Comparison of ENCODE assay signal across 25 cellular contexts in the genomic region with DNA sequence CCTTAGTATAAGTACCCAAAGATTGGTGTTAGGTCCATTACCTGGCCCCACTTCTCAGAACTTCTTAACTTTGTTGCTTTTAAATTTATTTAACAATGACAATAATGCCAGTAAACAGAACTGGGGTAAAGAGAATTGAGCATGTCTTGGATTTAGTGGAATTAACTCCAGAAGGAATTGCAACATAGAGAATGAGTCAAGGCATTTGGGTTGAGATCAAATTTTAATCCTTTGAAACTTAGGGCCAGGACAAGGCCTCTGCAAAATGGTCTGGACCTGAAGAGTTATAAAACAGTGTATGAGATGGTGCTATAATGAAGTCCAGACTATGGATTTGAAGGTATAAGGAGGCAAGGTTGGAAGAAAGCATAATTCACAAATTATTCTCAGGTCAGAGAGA.
"Had no signal": no experiment of that assay in that cellular context is flagged by ENCODE, and none has a peak within 500 bp of the region (broad histone marks: within the 10 kb centered on the region; RNA-seq: fewer than 3 reads in every experiment).

No MANE protein-coding gene starts in this region.

- H3K27me3 ChIP-seq: esophagus squamous epithelium, hepatocyte, left lung, neutrophil, ovary, right lobe of liver, upper lobe of right lung had no signal

- H3K4me3 Mint-ChIP-seq: activated CD8-positive, alpha-beta T cell treated with anti-CD3 and anti-CD28 coated beads, Interleukin-2, amount 10 ng/mL, durations not matched to agents 7 days and 5 days; activated naive CD4-positive, alpha-beta T cell treated with anti-CD3 and anti-CD28 coated beads, Interleukin-2, amount 50 U/mL, for 24 hours; activated T-helper 1 cell treated with anti-CD3 and anti-CD28 coated beads, Interleukin-12 subunit alpha, Interleukin-12 subunit beta, Interleukin-2, Interleukin-4 antibody, amounts not matched to agents 30 ng/mL and 10 ng/mL and 1 ng/mL, durations not matched to agents 14 hours and 24 hours and 36 hours; immature natural killer cell; nephron had no signal

- H3K27ac ChIP-seq: coronary artery, esophagus squamous epithelium, hepatocyte, left lung, neutrophil, ovary, psoas muscle, right lobe of liver, thoracic aorta, upper lobe of right lung had no signal

- H3K4me1 Mint-ChIP-seq: nephron had no signal

- H3K4me2 ChIP-seq: hepatocyte, smooth muscle cell had no signal

- H3K27ac Mint-ChIP-seq: activated CD8-positive, alpha-beta T cell treated with anti-CD3 and anti-CD28 coated beads, Interleukin-2, amount 10 ng/mL, durations not matched to agents 7 days and 5 days; activated naive CD4-positive, alpha-beta T cell treated with anti-CD3 and anti-CD28 coated beads, Interleukin-2, amount 50 U/mL, for 24 hours; activated T-helper 1 cell treated with anti-CD3 and anti-CD28 coated beads, Interleukin-12 subunit alpha, Interleukin-12 subunit beta, Interleukin-2, Interleukin-4 antibody, amounts not matched to agents 30 ng/mL and 10 ng/mL and 1 ng/mL, durations not matched to agents 14 hours and 24 hours and 36 hours; immature natural killer cell; nephron had no signal

- H3K27me3 Mint-ChIP-seq: activated naive CD4-positive, alpha-beta T cell treated with anti-CD3 and anti-CD28 coated beads, Interleukin-2, amount 50 U/mL, for 24 hours had no signal

- H3K36me3 Mint-ChIP-seq: activated naive CD4-positive, alpha-beta T cell treated with anti-CD3 and anti-CD28 coated beads, Interleukin-2, amount 50 U/mL, for 24 hours had no signal

- H3K36me3 ChIP-seq: esophagus squamous epithelium, left lung, neutrophil, ovary, right lobe of liver, thoracic aorta, upper lobe of right lung had no signal

- H3K9me3 ChIP-seq: esophagus squamous epithelium, neutrophil, ovary, psoas muscle, right lobe of liver, thoracic aorta, upper lobe of right lung had no signal

- H2AFZ ChIP-seq: hepatocyte had no signal

- DNase-seq: activated CD4-positive, alpha-beta T cell treated with anti-CD3 and anti-CD28 coated beads for 1 hour; activated CD4-positive, alpha-beta T cell treated with anti-CD3 and anti-CD28 coated beads, Interleukin-2, amount 50 U/mL, for 1 hour; activated CD8-positive, alpha-beta T cell treated with anti-CD3 and anti-CD28 coated beads, Interleukin-2, amount 10 ng/mL, durations not matched to agents 7 days and 5 days; activated gamma-delta T cell; cerebellar nuclear complex; esophagus squamous epithelium; foreskin fibroblast; immature natural killer cell; left lung; ovary; psoas muscle; right lobe of liver; stimulated activated CD4-positive, alpha-beta T cell treated with anti-CD3 and anti-CD28 coated beads, Interleukin-15, amount 100 ng/mL, for 24 hours; stimulated activated CD4-positive, alpha-beta T cell treated with anti-CD3 and anti-CD28 coated beads, Interleukin-2, amount 100 ng/mL, for 48 hours; stimulated activated naive CD4-positive, alpha-beta T cell; upper lobe of right lung had no signal

- ATAC-seq: activated CD8-positive, alpha-beta T cell treated with anti-CD3 and anti-CD28 coated beads, Interleukin-2, amount 10 ng/mL, durations not matched to agents 7 days and 5 days; left lung; psoas muscle; right lobe of liver; SK-N-SH treated with all-trans-retinoic acid at 6 μM for 48 hours; upper lobe of right lung had no signal

- H3K4me3 ChIP-seq: coronary artery, esophagus squamous epithelium, hepatocyte, left lung, ovary, psoas muscle, right lobe of liver, smooth muscle cell, thoracic aorta, upper lobe of right lung had no signal

- H3K4me1 ChIP-seq: left lung, psoas muscle, right lobe of liver, upper lobe of right lung had no signal
